Comparison of ENCODE assay signal across 8 cellular contexts in the genomic region with DNA sequence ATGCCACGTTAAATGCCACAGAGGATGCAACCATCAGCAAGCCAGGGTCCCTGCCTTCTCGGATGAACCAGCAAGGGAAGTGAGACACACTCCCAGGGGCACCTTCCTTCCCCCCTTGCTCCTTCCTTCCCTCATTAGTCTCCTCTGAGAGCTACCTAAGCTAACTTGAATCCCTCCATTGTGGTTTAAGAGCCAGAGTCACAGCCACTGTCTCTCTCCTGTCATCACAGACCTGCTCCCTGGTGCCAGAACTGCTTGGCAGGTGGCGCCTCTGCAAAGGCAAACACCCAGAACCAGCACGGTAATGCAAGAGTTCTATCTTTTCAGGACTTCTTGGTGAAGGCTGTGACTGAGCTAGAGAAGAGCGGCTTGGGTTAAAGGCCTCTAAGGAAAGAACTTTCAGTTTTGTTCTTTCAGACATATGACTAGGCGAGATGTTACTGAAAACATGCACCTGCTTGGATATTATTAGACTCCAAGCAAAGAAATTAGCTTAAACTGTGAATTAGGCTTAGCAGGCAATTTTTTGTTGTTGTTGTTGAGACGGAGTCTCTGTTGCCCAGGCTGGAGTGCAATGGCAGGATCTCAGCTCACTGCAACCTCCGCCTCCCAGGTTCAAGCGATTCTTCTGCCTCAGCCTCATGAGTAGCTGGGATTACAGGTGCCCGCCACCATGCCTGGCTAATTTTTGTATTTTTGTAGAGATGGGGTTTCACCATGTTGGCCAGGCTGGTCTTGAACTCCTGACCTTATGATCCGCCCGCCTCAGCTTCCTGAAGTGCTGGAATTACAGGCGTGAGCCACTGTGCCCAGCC. TPM values are rescaled to one million over a fixed set of nuclear protein-coding genes. Genes with fewer than 3 reads are reported as not detected.
DNase-seq lines count a peak whose midpoint lies in the region; ATAC-seq and TF ChIP-seq lines count a peak whose summit lies in the region.
"Not testable (repeated sequence)": the region's sequence is repeated elsewhere in the genome, so short reads cannot be mapped to it uniquely, and the experiment has no call there.

No MANE protein-coding gene starts in this region.

- CTCF ChIA-PET in CD8-positive, alpha-beta memory T cell (lab: Charles Lee): interaction anchor here (1.6 to 3.0 kb wide), 4 partner anchors 12 to 202 kb away, joined by 4 to 16 read pairs (median 5); no protein-coding TSS in a partner anchor

- POLR2A ChIA-PET in CD8-positive, alpha-beta memory T cell (lab: Charles Lee): interaction anchor here (0.5 kb wide), 1 partner anchor 103 kb away, joined by 3 read pairs; no protein-coding TSS in a partner anchor

- H3K4me1 Mint-ChIP-seq in CD8-positive, alpha-beta memory T cell: peaks cover 64 to 88% (median 84%) of the 10 kb centered on the region in 3 donors
- not testable (repeated sequence) for H3K4me1 Mint-ChIP-seq in endodermal cell

- not testable (repeated sequence) for H3K9me3 ChIP-seq in CD8-positive, alpha-beta memory T cell (ENCODE audit: low read length); endodermal cell (ENCODE audit: control insufficient read depth, low read length)

- not testable (repeated sequence) for H3K27me3 Mint-ChIP-seq in CD8-positive, alpha-beta memory T cell; endodermal cell (ENCODE audit: insufficient read depth)

- H3K27ac Mint-ChIP-seq in CD8-positive, alpha-beta memory T cell: peak overlapping the region; percentile 68 to 97 (median 89)
- not testable (repeated sequence) for H3K27ac Mint-ChIP-seq in endodermal cell

- not testable (repeated sequence) for H3K27me3 ChIP-seq in CD8-positive, alpha-beta memory T cell (ENCODE audit: insufficient read depth, low read length, poor library complexity, severe bottlenecking); endodermal cell (ENCODE audit: control insufficient read depth, insufficient read depth, low read length, poor library complexity, severe bottlenecking)

- H3K36me3 Mint-ChIP-seq in CD8-positive, alpha-beta memory T cell: peaks cover 12 to 33% (median 23%) of the 10 kb centered on the region in 3 donors
- H3K36me3 Mint-ChIP-seq in endodermal cell (ENCODE audit: low read depth): not testable (repeated sequence)

- H3K4me3 ChIP-seq in CD8-positive, alpha-beta memory T cell (ENCODE audit: low read length); endodermal cell (ENCODE audit: low read length): not testable (repeated sequence)

- not testable (repeated sequence) for H3K27ac ChIP-seq in CD8-positive, alpha-beta memory T cell (ENCODE audit: low read depth, low read length)
- H3K27ac ChIP-seq in endodermal cell (ENCODE audit: low read depth, low read length): peak overlapping the region; percentile 22

- not testable (repeated sequence) for H3K9ac ChIP-seq in endodermal cell (ENCODE audit: extremely low read depth, low read length, poor library complexity, severe bottlenecking)

- DNase-seq in CD8-positive, alpha-beta memory T cell: not testable (repeated sequence)
- DNase-seq in NCI-H146 (lab: John Stamatoyannopoulos, UW) (peak; percentile 51), activated T-cell treated with anti-CD3 and anti-CD28 coated beads for 48 hours (ENCODE audit: low read depth) (peak; percentile 13), endodermal cell (peak; percentile 45)
- peak; percentile 49 for DNase-seq in stimulated activated CD4-positive, alpha-beta T cell treated with anti-CD3 and anti-CD28 coated beads, Interleukin-1b, Interleukin-23, amount 100 ng/mL, for 48 hours

- ATAC-seq in GM18868 (IDR thresholded peaks at IDR 0.05; ENCODE audit: unreplicated experiment): peak; percentile 77
- ATAC-seq in GM21528 (IDR thresholded peaks at IDR 0.05; ENCODE audit: low FRiP score, unreplicated experiment): peak; percentile 60
- peak; percentile 75 for ATAC-seq in HG03095 (IDR thresholded peaks at IDR 0.05; ENCODE audit: unreplicated experiment)

- peak overlapping the region; percentile 61 to 87 (median 79) for H3K4me3 Mint-ChIP-seq in CD8-positive, alpha-beta memory T cell
- H3K4me3 Mint-ChIP-seq in endodermal cell: not testable (repeated sequence)

- WGBS in endodermal cell (ENCODE audit: insufficient coverage in 1 of 2, insufficient read length in 1 of 2), 2 experiments: 89 to 93% methylated on average over 12 to 13 of the region's 13 CpGs

- not testable (repeated sequence) for TF ChIP-seq CTCF in endodermal cell (conservative IDR thresholded peaks at IDR 0.05)

- peaks cover 36% of the 10 kb centered on the region for H3K4me1 ChIP-seq in CD8-positive, alpha-beta memory T cell (ENCODE audit: insufficient read depth, low read length)
- H3K4me1 ChIP-seq in endodermal cell (ENCODE audit: control insufficient read depth, insufficient read depth, low read length): not testable (repeated sequence)

- not testable (repeated sequence) for H3K9me3 Mint-ChIP-seq in CD8-positive, alpha-beta memory T cell; endodermal cell

- H3K36me3 ChIP-seq in CD8-positive, alpha-beta memory T cell (ENCODE audit: insufficient read depth, low read length); endodermal cell (ENCODE audit: control insufficient read depth, insufficient read depth, low read length): not testable (repeated sequence)

RNA-seq across cellular contexts. Expression of a gene that starts 8.8 kb away (rescaled TPM):
- total RNA-seq in CD8-positive, alpha-beta memory T cell: 10 to 100 TPM; 24.7 to 25.5 TPM
- polyA plus RNA-seq in CD8-positive, alpha-beta memory T cell: 92.1 TPM
- total RNA-seq in endodermal cell: 10 to 100 TPM in 1 of 2 donors, 1 to 10 TPM in 1; 9.0 to 13.7 TPM
- 3.0 TPM for polyA plus RNA-seq in endodermal cell (2013, experiment 1 of 2)
- 3.6 TPM for polyA plus RNA-seq in endodermal cell (2013, experiment 2 of 2)
